ENCODE assay signal across 8 cellular contexts in the genomic region with DNA sequence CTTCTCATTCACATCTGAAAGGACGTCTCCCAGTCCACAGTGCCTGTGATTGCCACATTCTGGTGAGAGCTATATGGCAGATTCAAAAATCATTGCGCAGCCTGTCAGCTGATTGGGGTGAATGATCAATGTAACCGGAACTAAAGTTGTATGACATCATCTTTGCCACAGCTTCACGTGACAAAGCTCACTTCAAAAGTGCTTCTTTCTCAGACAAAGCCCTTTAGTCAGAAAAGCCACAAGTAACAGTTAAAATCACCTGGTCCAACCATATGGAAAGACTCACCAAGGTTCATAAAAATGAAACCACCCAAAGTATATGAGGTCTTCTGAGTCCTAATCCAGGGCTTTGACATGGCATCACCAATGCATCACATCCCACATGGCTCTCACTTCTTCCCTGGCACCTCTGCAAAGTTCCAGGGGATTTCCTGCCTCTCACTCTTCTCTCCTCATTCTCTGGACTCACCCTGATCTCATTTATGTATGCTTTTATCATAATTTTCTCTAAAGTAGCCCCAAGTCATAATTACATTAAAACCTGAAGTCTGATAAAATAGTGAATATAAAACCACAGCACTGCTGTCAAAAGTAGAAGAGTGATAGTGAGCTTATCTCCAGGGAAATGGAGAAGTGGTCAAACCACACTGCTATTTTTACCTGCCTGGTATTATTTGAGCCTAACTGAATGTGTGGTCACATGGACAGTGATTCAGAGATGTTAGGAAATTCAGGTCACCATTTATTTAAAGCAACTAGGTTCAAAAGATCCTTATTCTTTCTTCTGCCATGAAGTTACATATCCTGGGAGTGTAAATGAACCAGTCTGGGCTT.
A peak's percentile ranks its signal among the peaks of the same experiment; 100 is the strongest.
DNase-seq lines count a peak whose midpoint lies in the region; ATAC-seq and TF ChIP-seq lines count a peak whose summit lies in the region.

No MANE protein-coding gene starts in this region.

- intact Hi-C loops in left ventricle myocardium inferior (cut with micrococcal nuclease) = no loop called here

- H3K4me3 ChIP-seq in left ventricle myocardium inferior (no peak overlapping the region), gastroesophageal sphincter (no peak overlapping the region)

- peaks cover 16% of the 10 kb centered on the region for H3K9me3 ChIP-seq in left ventricle myocardium inferior (replicated peaks)
- peaks cover 0 to 6% (median 0%) of the 10 kb centered on the region in 3 donors for H3K9me3 ChIP-seq in gastroesophageal sphincter

- TF ChIP-seq POLR2A in gastroesophageal sphincter (IDR thresholded peaks at IDR 0.05) = no peak

- TF ChIP-seq EP300 in gastroesophageal sphincter (IDR thresholded peaks at IDR 0.05) = no peak

- peak; percentile 41 for ATAC-seq in HG03520 (IDR thresholded peaks at IDR 0.05; ENCODE audit: unreplicated experiment)
- no peak for ATAC-seq in gastroesophageal sphincter

- DNase-seq in activated gamma-delta T cell treated with Interleukin-2 at 50 U/mL for 16 hours (peak; percentile 10), activated gamma-delta T cell (lab: John Stamatoyannopoulos, UW) (no peak), epithelial cell of prostate (ENCODE audit: low read depth, low spot score) (peak; percentile 20), left ventricle myocardium inferior (no peak)
- DNase-seq in activated CD4-positive, CD25-positive, alpha-beta regulatory T cell treated with anti-CD3 and anti-CD28 coated beads, Interleukin-2, amount 50 U/mL, for 72 hours = peak; percentile 43
- peak; percentile 67 for DNase-seq in stimulated activated CD8-positive, alpha-beta memory T cell treated with anti-CD3 and anti-CD28 coated beads, Interleukin-4, amount 100 ng/mL, for 48 hours

- H3K27ac ChIP-seq in epithelial cell of prostate (peak overlapping the region; percentile 6), left ventricle myocardium inferior (replicated peaks) (no peak overlapping the region), gastroesophageal sphincter (no peak overlapping the region)

- 80 to 92% methylated on average over 2 to 4 of the region's 4 CpGs for WGBS in gastroesophageal sphincter (ENCODE audit: low coverage in 1 of 2), 2 donors

- TF ChIP-seq CTCF in left ventricle myocardium inferior (IDR thresholded peaks at IDR 0.05; ENCODE audit: borderline replicate concordance) (no peak), gastroesophageal sphincter (IDR thresholded peaks at IDR 0.05) (no peak)

- H3K36me3 ChIP-seq in left ventricle myocardium inferior (no peaks in the 10 kb centered on the region), gastroesophageal sphincter (no peaks in the 10 kb centered on the region)

- no peaks in the 10 kb centered on the region for H3K4me1 ChIP-seq in left ventricle myocardium inferior
- no peaks in the 10 kb centered on the region for H3K4me1 ChIP-seq in gastroesophageal sphincter

- H3K27me3 ChIP-seq in left ventricle myocardium inferior (ENCODE audit: low read depth) = no peaks in the 10 kb centered on the region
- no peaks in the 10 kb centered on the region for H3K27me3 ChIP-seq in gastroesophageal sphincter

Comparison
In these comparisons a context has a peak if more than half of its experiments do, and no peak if none do; other contexts are left out.
1. DNase-seq: peak in activated gamma-delta T cell treated with Interleukin-2 at 50 U/mL for 16 hours (single experiment), activated CD4-positive, CD25-positive, alpha-beta regulatory T cell treated with anti-CD3 and anti-CD28 coated beads, Interleukin-2, amount 50 U/mL, for 72 hours (single experiment), epithelial cell of prostate (single experiment) and stimulated activated CD8-positive, alpha-beta memory T cell treated with anti-CD3 and anti-CD28 coated beads, Interleukin-4, amount 100 ng/mL, for 48 hours (single experiment); none in activated gamma-delta T cell (single experiment) and left ventricle myocardium inferior (single experiment).